Comparison of ENCODE assay signal across 1 cellular context in the genomic region with DNA sequence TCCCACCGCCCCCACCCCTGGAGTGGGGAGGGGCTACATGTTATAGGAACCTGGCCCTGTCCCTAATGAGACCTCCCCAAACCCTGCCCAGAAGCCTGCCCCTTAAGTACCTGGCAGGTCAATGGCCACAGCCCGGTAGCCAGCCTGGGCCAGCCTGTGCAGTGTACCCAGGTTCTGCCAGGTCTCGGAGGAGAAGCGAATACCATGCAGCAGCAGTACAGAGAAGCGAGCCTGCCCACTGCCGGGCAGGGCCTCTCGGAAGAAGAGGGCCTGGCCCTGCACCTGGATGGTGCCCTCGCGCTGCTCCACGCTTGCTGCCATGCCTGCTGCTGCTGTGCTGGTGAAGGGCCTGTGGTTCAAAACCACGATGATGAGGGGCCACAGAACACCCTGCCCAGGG.
TF ChIP-seq lines count a peak whose summit lies in the region.

No MANE protein-coding gene starts in this region.

TF ChIP-seq in HCT116, 20 proteins besides CTCF, POLR2A, EP300 and RAD21:
- TF ChIP-seq SP1 (IDR thresholded peaks at IDR 0.05; ENCODE audit: low read depth) (no peak), POLR2AphosphoS5 (IDR thresholded peaks at IDR 0.05; ENCODE audit: low read depth, low read length) (peak; percentile 6; the same call in 1 of the 2 replicates), EGR1 (IDR thresholded peaks at IDR 0.05; ENCODE audit: low read depth) (no peak), CBX3 (IDR thresholded peaks at IDR 0.05; ENCODE audit: low read depth) (no peak), FOSL1 (IDR thresholded peaks at IDR 0.05; ENCODE audit: low read depth) (no peak)
